ENCODE assay signal across 4 cellular contexts in the genomic region with DNA sequence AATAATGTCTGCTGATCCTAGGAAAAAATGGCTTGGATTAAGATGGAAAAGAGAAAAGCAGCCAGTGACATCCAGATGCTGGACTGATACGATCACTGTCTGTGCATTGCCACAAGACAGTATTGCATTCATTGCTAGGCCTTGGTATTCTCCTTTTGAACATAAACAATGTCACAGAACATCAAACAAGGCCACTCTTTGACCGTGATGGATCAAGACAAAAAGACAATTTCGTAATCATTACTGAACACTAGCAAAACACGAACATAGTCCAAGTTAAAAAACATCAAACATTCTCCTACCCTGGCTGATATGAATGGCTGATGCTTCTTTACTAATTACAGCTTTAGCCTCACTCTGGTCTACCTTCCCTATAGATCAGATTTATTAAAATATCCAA.
"Had no signal": no experiment of that assay in that cellular context is flagged by ENCODE, and none has a peak within 500 bp of the region (broad histone marks: within the 10 kb centered on the region; RNA-seq: fewer than 3 reads in every experiment).

No MANE protein-coding gene starts in this region.

- H3K4me3 ChIP-seq: GM23338 had no signal

- ATAC-seq: GM23338 had no signal

- H3K4me2 ChIP-seq: GM23338 had no signal

- DNase-seq: H9, HCEC 1CT, KBM-7 had no signal

- H2AFZ ChIP-seq: GM23338 had no signal
